In genomic region chr9:97802276-97802675, GRCh38 we compare ENCODE assay signal across 12 cellular contexts. TPM values are rescaled to one million over a fixed set of nuclear protein-coding genes. Genes with fewer than 3 reads are reported as not detected.
DNase-seq lines count a peak whose midpoint lies in the region; ATAC-seq and TF ChIP-seq lines count a peak whose summit lies in the region.
"Had no signal": no experiment of that assay in that cellular context is flagged by ENCODE, and none has a peak within 500 bp of the region (broad histone marks: within the 10 kb centered on the region; RNA-seq: fewer than 3 reads in every experiment).

No MANE protein-coding gene starts in this region.

- H3K27ac Mint-ChIP-seq in activated CD4-positive, alpha-beta T cell treated with anti-CD3 and anti-CD28 coated beads, Interleukin-2, amount 10 ng/mL, durations not matched to agents 24 days and 14 days = peak overlapping the region; percentile 65

- intact Hi-C loops in activated CD4-positive, alpha-beta T cell treated with anti-CD3 and anti-CD28 coated beads, Interleukin-2, amount 10 ng/mL, durations not matched to agents 24 days and 14 days (cut with micrococcal nuclease) = loop anchor here (5.0 to 10.0 kb wide), 3 partner anchors 90 to 167 kb away; partner anchors contain the start of genes NCBP1 and TSTD2

- TF ChIP-seq CTCF in RWPE2 (IDR thresholded peaks at IDR 0.05; ENCODE audit: poor library complexity, severe bottlenecking) = no peak
- no peak for TF ChIP-seq CTCF in smooth muscle cell (IDR thresholded peaks at IDR 0.05; ENCODE audit: borderline replicate concordance, insufficient read depth, poor library complexity, severe bottlenecking)

- no peaks in the 10 kb centered on the region for H3K9me3 Mint-ChIP-seq in activated CD4-positive, alpha-beta T cell treated with anti-CD3 and anti-CD28 coated beads, Interleukin-2, amount 10 ng/mL, durations not matched to agents 24 days and 14 days

- H3K36me3 ChIP-seq in RWPE2 (ENCODE audit: low read depth) (no peaks in the 10 kb centered on the region), esophagus (ENCODE audit: control insufficient read depth in 2 of 2, insufficient read depth in 2 of 2, low read length in 1 of 2) (no peaks in the 10 kb centered on the region), smooth muscle cell (ENCODE audit: low read depth) (no peaks in the 10 kb centered on the region)

- H3K4me1 ChIP-seq in RWPE2 (ENCODE audit: insufficient read depth, poor library complexity, severe bottlenecking) (peaks cover 15% of the 10 kb centered on the region), esophagus (ENCODE audit: control insufficient read depth in 2 of 2, insufficient read depth in 2 of 2, low read length in 1 of 2) (no peaks in the 10 kb centered on the region), smooth muscle cell (ENCODE audit: low read depth) (no peaks in the 10 kb centered on the region)

- peak overlapping the region; percentile 20 for H2AFZ ChIP-seq in smooth muscle cell (ENCODE audit: low read depth)

- ATAC-seq in RWPE2 (ENCODE audit: low read depth) (peak; percentile 96), GM18498 (IDR thresholded peaks at IDR 0.05; ENCODE audit: unreplicated experiment) (no peak), HG03460 (IDR thresholded peaks at IDR 0.05; ENCODE audit: unreplicated experiment) (no peak)

- peak overlapping the region; percentile 95 for H3K4me2 ChIP-seq in smooth muscle cell

- no peaks in the 10 kb centered on the region for H3F3A ChIP-seq in smooth muscle cell (ENCODE audit: low read depth)

- peaks cover 8% of the 10 kb centered on the region for H3K4me1 Mint-ChIP-seq in activated CD4-positive, alpha-beta T cell treated with anti-CD3 and anti-CD28 coated beads, Interleukin-2, amount 10 ng/mL, durations not matched to agents 24 days and 14 days

- H3K27me3 ChIP-seq in RWPE2 (ENCODE audit: insufficient read depth, poor library complexity, severe bottlenecking) (no peaks in the 10 kb centered on the region), esophagus (ENCODE audit: control insufficient read depth in 1 of 2, insufficient read depth in 2 of 2, low read length in 2 of 2) (no peaks in the 10 kb centered on the region), smooth muscle cell (ENCODE audit: low read depth) (peaks cover 32% of the 10 kb centered on the region)

- peaks cover 34% of the 10 kb centered on the region for H3K27me3 Mint-ChIP-seq in activated CD4-positive, alpha-beta T cell treated with anti-CD3 and anti-CD28 coated beads, Interleukin-2, amount 10 ng/mL, durations not matched to agents 24 days and 14 days

- H3K36me3 Mint-ChIP-seq in activated CD4-positive, alpha-beta T cell treated with anti-CD3 and anti-CD28 coated beads, Interleukin-2, amount 10 ng/mL, durations not matched to agents 24 days and 14 days (ENCODE audit: low read depth) = peaks cover 2% of the 10 kb centered on the region

- DNase-seq in activated CD4-positive, alpha-beta T cell treated with anti-CD3 and anti-CD28 coated beads, Interleukin-2, amount 10 ng/mL, durations not matched to agents 24 days and 14 days = no peak
- DNase-seq in activated CD4-positive, alpha-beta T cell treated with anti-CD3 and anti-CD28 coated beads for 1 hour = no peak
- DNase-seq in RWPE2 (ENCODE audit: low spot score) (peak; percentile 78), smooth muscle cell (lab: John Stamatoyannopoulos, UW; ENCODE audit: unreplicated experiment) (no peak), cerebellar cortex (ENCODE audit: low spot score) (no peak)
- DNase-seq: activated CD4-positive, alpha-beta T cell treated with anti-CD3 and anti-CD28 coated beads for 4 hours; NCI-H526 had no signal

- WGBS in esophagus, 2 donors = 50 to 61% methylated on average over 6 of the region's 6 CpGs
- WGBS in smooth muscle cell (ENCODE audit: low lambda C conversion rate) = 35% methylated on average over 6 of the region's 6 CpGs

- H3K79me2 ChIP-seq in smooth muscle cell (ENCODE audit: low read depth) = no peaks in the 10 kb centered on the region

- peak overlapping the region; percentile 57 for H3K27ac ChIP-seq in RWPE2 (ENCODE audit: poor library complexity, severe bottlenecking)
- H3K27ac ChIP-seq in esophagus (ENCODE audit: low read depth in 2 of 2, low read length in 1 of 2) = peak overlapping the region; percentile 63 to 85
- H3K27ac ChIP-seq in smooth muscle cell (ENCODE audit: low read depth) = peak overlapping the region; percentile 61

- peak overlapping the region; percentile 1 for H3K9ac ChIP-seq in smooth muscle cell (ENCODE audit: low read depth)

- H3K4me3 ChIP-seq in RWPE2 (ENCODE audit: severe bottlenecking) = no peak overlapping the region
- H3K4me3 ChIP-seq in esophagus (ENCODE audit: low read depth in 1 of 2, low read length in 2 of 2) = no peak overlapping the region
- no peak overlapping the region for H3K4me3 ChIP-seq in smooth muscle cell

- H3K9me3 ChIP-seq in RWPE2 (ENCODE audit: severe bottlenecking) = no peaks in the 10 kb centered on the region
- no peaks in the 10 kb centered on the region for H3K9me3 ChIP-seq in esophagus (ENCODE audit: control insufficient read depth in 2 of 2, insufficient read depth in 1 of 2, low read depth in 1 of 2, low read length in 1 of 2)
- H3K9me3 ChIP-seq in smooth muscle cell (replicated peaks; ENCODE audit: low read depth) = no peaks in the 10 kb centered on the region

- H3K4me3 Mint-ChIP-seq in activated CD4-positive, alpha-beta T cell treated with anti-CD3 and anti-CD28 coated beads, Interleukin-2, amount 10 ng/mL, durations not matched to agents 24 days and 14 days = peak overlapping the region; percentile 88

- H4K20me1 ChIP-seq in smooth muscle cell (ENCODE audit: low read depth) = no peaks in the 10 kb centered on the region

RNA-seq across cellular contexts. Expression of gene FOXE1, which starts 50.8 kb away (rescaled TPM):
- not detected in 2 replicates for total RNA-seq in activated CD4-positive, alpha-beta T cell treated with anti-CD3 and anti-CD28 coated beads, Interleukin-2, amount 10 ng/mL, durations not matched to agents 24 days and 14 days
- polyA plus RNA-seq in esophagus (1 to 10 TPM; 3.5 to 6.5 TPM), smooth muscle cell (not detected in 2 replicates)
- total RNA-seq in smooth muscle cell = not detected in 2 replicates
- total RNA-seq: skeletal muscle tissue, temporal lobe had no signal
